In the genomic region with DNA sequence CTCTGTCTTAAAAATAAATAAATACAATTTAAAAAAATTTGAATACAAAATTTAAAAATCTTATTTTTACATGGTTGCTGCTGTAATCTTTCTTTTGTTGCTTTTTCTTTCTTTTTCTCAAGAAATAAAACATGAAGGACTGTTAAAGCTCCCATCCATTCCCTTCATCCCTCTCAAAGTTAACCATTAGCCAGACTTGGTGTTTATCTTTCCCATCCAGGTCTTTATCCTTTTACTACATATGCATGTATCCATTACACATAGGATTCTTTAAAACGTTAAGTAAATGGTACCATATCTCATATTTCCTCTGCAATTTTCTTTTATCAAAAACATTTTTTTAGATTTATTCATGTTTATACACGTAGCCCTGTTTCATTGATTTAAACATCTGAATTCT, we compare ENCODE assay signal across 28 cellular contexts.
A peak's percentile ranks its signal among the peaks of the same experiment; 100 is the strongest.
DNase-seq lines count a peak whose midpoint lies in the region; ATAC-seq, FAIRE-seq and TF ChIP-seq lines count a peak whose summit lies in the region.
"Had no signal": no experiment of that assay in that cellular context is flagged by ENCODE, and none has a peak within 500 bp of the region (broad histone marks: within the 10 kb centered on the region; RNA-seq: fewer than 3 reads in every experiment).

No MANE protein-coding gene starts in this region.

- H2BK120ac ChIP-seq in mesenchymal stem cell (ENCODE audit: low read depth, low read length): no peak overlapping the region

- H2BK5ac ChIP-seq in mesenchymal stem cell (ENCODE audit: low read depth, low read length, poor library complexity, severe bottlenecking): no peak overlapping the region

- H3K4ac ChIP-seq in mesenchymal stem cell (ENCODE audit: low read depth in 1 of 2, low read length in 2 of 2): no peak overlapping the region

- H3K36me3 Mint-ChIP-seq in activated T-cell treated with anti-CD3 and anti-CD28 coated beads, Interleukin-2, amount 50 U/mL, for 72 hours (ENCODE audit: insufficient read depth in 2 of 2): peaks cover 4 to 7% of the 10 kb centered on the region in 2 donors
- H3K36me3 Mint-ChIP-seq in activated T-cell treated with anti-CD3 and anti-CD28 coated beads, Interleukin-2, amount 50 U/mL, for 4 hours (ENCODE audit: insufficient read depth): peaks cover 15% of the 10 kb centered on the region

- no TSS peak for BruUV-seq in K562 (replicated peaks; lab: Mats Ljungman, UMichigan)

- DNase-seq in activated T-cell treated with anti-CD3 and anti-CD28 coated beads, Interleukin-2, amount 50 U/mL, for 72 hours: no peak
- DNase-seq in activated T-cell treated with anti-CD3 and anti-CD28 coated beads, Interleukin-2, amount 50 U/mL, for 4 hours: no peak
- DNase-seq in K562 (ENCODE audit: extremely low read depth in 1 of 4, low spot score in 3 of 4) (no peak), mesenchymal stem cell (no peak), tibial artery (no peak), NCI-H1105 (lab: John Stamatoyannopoulos, UW) (no peak), iPS-NIHi7 (ENCODE audit: extremely low spot score) (no peak)
- DNase-seq in activated CD4-positive, CD25-positive, alpha-beta regulatory T cell (lab: John Stamatoyannopoulos, UW): no peak
- DNase-seq: activated CD4-positive, alpha-beta T cell treated with anti-CD3 and anti-CD28 coated beads for 1 hour; activated CD8-positive, alpha-beta memory T cell treated with anti-CD3 and anti-CD28 coated beads for 24 hours; activated naive CD4-positive, alpha-beta T cell treated with anti-CD3 and anti-CD28 coated beads, Interleukin-2, amount 50 U/mL, for 16 hours; activated T-cell treated with anti-CD3 and anti-CD28 coated beads, Interleukin-2, amount 50 U/mL, for 48 hours; aorta; effector CD8-positive, alpha-beta T cell; esophagus squamous epithelium; midbrain; NCI-H1092; NCI-H2081 treated with DMSO at 0.1 percent for 48 hours; NCI-H446 treated with DMSO at 0.1 percent for 48 hours; NK-92 treated with Interleukin-12 subunit alpha and Interleukin-12 subunit beta, amount 100 ng/mL, for 24 hours; Peyer's patch; spleen; T-helper 9 cell had no signal

- no peak overlapping the region for H2BK12ac ChIP-seq in mesenchymal stem cell (ENCODE audit: low read length in 2 of 2)

- H3K9me3 ChIP-seq in K562 (replicated peaks; ENCODE audit: control insufficient read depth, insufficient read depth, low read depth, low read length) (no peaks in the 10 kb centered on the region), mesenchymal stem cell (ENCODE audit: control insufficient read depth, low read length) (no peaks in the 10 kb centered on the region), tibial artery (no peaks in the 10 kb centered on the region)
- H3K9me3 ChIP-seq: esophagus squamous epithelium, Peyer's patch, spleen, vagina had no signal

- no peaks in the 10 kb centered on the region for H3K27me3 Mint-ChIP-seq in activated T-cell treated with anti-CD3 and anti-CD28 coated beads, Interleukin-2, amount 50 U/mL, for 72 hours (ENCODE audit: low read depth)
- no peaks in the 10 kb centered on the region for H3K27me3 Mint-ChIP-seq in activated T-cell treated with anti-CD3 and anti-CD28 coated beads, Interleukin-2, amount 50 U/mL, for 4 hours (ENCODE audit: low read depth)

- H3K9ac ChIP-seq in K562 (ENCODE audit: insufficient read depth in 1 of 2, low read depth in 2 of 2, low read length in 2 of 2) (no peak overlapping the region), mesenchymal stem cell (ENCODE audit: low read length) (peak overlapping the region; percentile 64)

- H3K4me3 ChIP-seq in K562 (no peak overlapping the region), mesenchymal stem cell (ENCODE audit: insufficient read depth in 1 of 2, low read depth in 1 of 2, low read length in 2 of 2) (no peak overlapping the region), tibial artery (no peak overlapping the region)
- H3K4me3 ChIP-seq: esophagus squamous epithelium, GM12878, Peyer's patch, spleen, vagina had no signal

- in situ Hi-C loops in K562 (cut with MboI): no loop called here

- FAIRE-seq in K562 (lab: Jason Lieb, UNC): no peak
- FAIRE-seq: A204.1, GM12878, H1 had no signal

- intact Hi-C loops in K562 (cut with micrococcal nuclease) (no loop called here), tibial artery (cut with DNase I; ENCODE audit: low total_unique reads) (no loop called here)

- TF ChIP-seq RAD21 in K562 (CRISPR knock-in tag; conservative IDR thresholded peaks at IDR 0.05 in 1 of 2, IDR thresholded peaks at IDR 0.05 in 1 of 2): no peak

- H2AFZ ChIP-seq in K562 (ENCODE audit: low read depth, low read length) (no peak overlapping the region), mesenchymal stem cell (ENCODE audit: low read depth, low read length) (no peak overlapping the region)

- H3K36me3 ChIP-seq in K562 (ENCODE audit: control insufficient read depth, insufficient read depth, low read length): peaks cover 21% of the 10 kb centered on the region
- peaks cover 5 to 13% of the 10 kb centered on the region in 2 experiments for H3K36me3 ChIP-seq in mesenchymal stem cell (ENCODE audit: control insufficient read depth in 1 of 2, insufficient read depth in 2 of 2, low read depth in 1 of 2, low read length in 2 of 2)
- peaks cover 8 to 15% (median 8%) of the 10 kb centered on the region in 3 donors for H3K36me3 ChIP-seq in tibial artery

- H3K14ac ChIP-seq in mesenchymal stem cell (ENCODE audit: low read length in 2 of 2): no peak overlapping the region

- CTCF ChIA-PET in K562 (lab: Yijun Ruan, JAX; ENCODE audit: low intra/inter-chr PET ratio): no interaction called here

- H3K27ac ChIP-seq in K562 (ENCODE audit: extremely low read depth, low read depth, low read length) (no peak overlapping the region; the same call in 2 of the 3 replicates), mesenchymal stem cell (ENCODE audit: low read length, poor library complexity, severe bottlenecking) (peak overlapping the region; percentile 39), tibial artery (peak overlapping the region; percentile 70 to 74)

- TF ChIP-seq CTCF in K562 (IDR thresholded peaks at IDR 0.05 in 2 of 3, conservative IDR thresholded peaks at IDR 0.05 in 1 of 3; ENCODE audit: insufficient read depth in 2 of 3, low read depth in 1 of 3, low read length in 3 of 3) (no peak), tibial artery (IDR thresholded peaks at IDR 0.05) (no peak)

- no peaks in the 10 kb centered on the region for H3K27me3 ChIP-seq in K562 (ENCODE audit: control insufficient read depth in 2 of 2, insufficient read depth in 2 of 2, low read length in 2 of 2)
- no peaks in the 10 kb centered on the region for H3K27me3 ChIP-seq in mesenchymal stem cell (ENCODE audit: control insufficient read depth in 1 of 2, insufficient read depth in 1 of 2, low read length in 2 of 2)
- H3K27me3 ChIP-seq in tibial artery: no peaks in the 10 kb centered on the region
- H3K27me3 ChIP-seq: BLaER1 treated with 17β-estradiol and CSF1 and Interleukin-3, amounts not matched to agents 10 nM and 100 nM; esophagus squamous epithelium; Peyer's patch; spleen; vagina had no signal

- no peak overlapping the region for H3K18ac ChIP-seq in mesenchymal stem cell (ENCODE audit: low read depth in 1 of 2, low read length in 2 of 2)

- no peak overlapping the region for H4K91ac ChIP-seq in mesenchymal stem cell (ENCODE audit: low read length)

- no peak for ATAC-seq in activated T-cell treated with anti-CD3 and anti-CD28 coated beads, Interleukin-2, amount 50 U/mL, for 72 hours (replicated peaks in 1 of 2)
- no peak for ATAC-seq in activated T-cell treated with anti-CD3 and anti-CD28 coated beads, Interleukin-2, amount 50 U/mL, for 4 hours
- no peak for ATAC-seq in K562
- ATAC-seq: GM12878 had no signal

- no peaks in the 10 kb centered on the region for H4K20me1 ChIP-seq in K562 (replicated peaks; ENCODE audit: control insufficient read depth, insufficient read depth, low read length)
- H4K20me1 ChIP-seq: BLaER1 treated with 17β-estradiol and CSF1 and Interleukin-3, amounts not matched to agents 10 nM and 100 nM had no signal

- H2AK5ac ChIP-seq in mesenchymal stem cell (ENCODE audit: low read length, severe bottlenecking): no peak overlapping the region

- H3K79me2 ChIP-seq in K562 (ENCODE audit: control insufficient read depth, insufficient read depth, low read length): peaks cover 73% of the 10 kb centered on the region

- H3K4me2 ChIP-seq in K562 (ENCODE audit: insufficient read depth, low read length): no peak overlapping the region
- H3K4me2 ChIP-seq in mesenchymal stem cell (ENCODE audit: low read length, poor library complexity, severe bottlenecking): no peak overlapping the region

- H3K9me1 ChIP-seq in K562 (ENCODE audit: control insufficient read depth, insufficient read depth, low read length): no peaks in the 10 kb centered on the region

- peaks cover 2% of the 10 kb centered on the region for H3K79me1 ChIP-seq in mesenchymal stem cell (replicated peaks; ENCODE audit: low read length, poor library complexity, severe bottlenecking)

- POLR2A ChIA-PET in K562 (lab: Yijun Ruan, JAX): interaction anchor here (1.3 kb wide), 1 partner anchor 48 kb away, joined by 3 read pairs; no protein-coding TSS in a partner anchor

- H3K23ac ChIP-seq in mesenchymal stem cell (ENCODE audit: low read length in 2 of 2): no peak overlapping the region

- H3K4me1 ChIP-seq in K562 (replicated peaks in 1 of 2; ENCODE audit: control insufficient read depth in 2 of 2, insufficient read depth in 2 of 2, low read length in 2 of 2) (peaks cover 16 to 56% of the 10 kb centered on the region in 2 experiments), mesenchymal stem cell (ENCODE audit: control insufficient read depth, insufficient read depth, low read depth, low read length) (peaks cover 30% of the 10 kb centered on the region), tibial artery (peaks cover 2 to 79% (median 47%) of the 10 kb centered on the region in 4 donors)

- H4K8ac ChIP-seq in mesenchymal stem cell (ENCODE audit: low read length): no peak overlapping the region

- 21% methylated on average over 2 of the region's 2 CpGs for WGBS in K562 (ENCODE audit: insufficient coverage, low coverage, missing lambda C conversion rate)
- 88% methylated on average over 2 of the region's 2 CpGs for WGBS in mesenchymal stem cell

- no peak for TF ChIP-seq EP300 in K562 (IDR thresholded peaks at IDR 0.05; ENCODE audit: low read length)

- H2BK15ac ChIP-seq in mesenchymal stem cell (ENCODE audit: low read depth, poor library complexity, severe bottlenecking): no peak overlapping the region

- peak overlapping the region; percentile 28 for H3K27ac Mint-ChIP-seq in activated T-cell treated with anti-CD3 and anti-CD28 coated beads, Interleukin-2, amount 50 U/mL, for 72 hours

- no peak for TF ChIP-seq POLR2A in K562 (conservative IDR thresholded peaks at IDR 0.05)

- H3K9me3 Mint-ChIP-seq in activated T-cell treated with anti-CD3 and anti-CD28 coated beads, Interleukin-2, amount 50 U/mL, for 72 hours: no peaks in the 10 kb centered on the region
- no peaks in the 10 kb centered on the region for H3K9me3 Mint-ChIP-seq in activated T-cell treated with anti-CD3 and anti-CD28 coated beads, Interleukin-2, amount 50 U/mL, for 4 hours

- peaks cover 55% of the 10 kb centered on the region for H3K4me1 Mint-ChIP-seq in activated T-cell treated with anti-CD3 and anti-CD28 coated beads, Interleukin-2, amount 50 U/mL, for 72 hours (ENCODE audit: low read depth)
- H3K4me1 Mint-ChIP-seq in activated T-cell treated with anti-CD3 and anti-CD28 coated beads, Interleukin-2, amount 50 U/mL, for 4 hours (ENCODE audit: low read depth): peaks cover 47% of the 10 kb centered on the region

- H3K4me3 Mint-ChIP-seq in activated T-cell treated with anti-CD3 and anti-CD28 coated beads, Interleukin-2, amount 50 U/mL, for 72 hours: no peak overlapping the region
- no peak overlapping the region for H3K4me3 Mint-ChIP-seq in activated T-cell treated with anti-CD3 and anti-CD28 coated beads, Interleukin-2, amount 50 U/mL, for 4 hours
